Comparison of ENCODE assay signal across 27 cellular contexts in the genomic region with DNA sequence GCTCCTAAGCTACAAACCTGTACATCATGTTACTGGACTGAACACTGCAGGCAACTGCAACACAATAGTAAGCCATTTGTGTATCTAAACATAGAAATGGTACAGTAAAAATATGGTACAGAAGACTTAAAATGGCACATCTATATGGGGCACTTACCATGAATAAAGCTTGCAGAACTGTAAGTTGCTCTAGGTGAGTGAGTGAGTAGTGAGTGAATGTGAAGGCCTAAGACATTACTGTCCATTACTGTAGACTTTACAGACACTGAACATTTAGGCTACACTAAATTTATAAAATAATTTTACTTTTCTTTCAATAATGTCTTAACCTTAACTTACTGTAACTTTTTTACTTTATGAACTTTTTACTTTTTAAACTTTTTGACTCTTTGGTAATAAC.
"Had no signal": no experiment of that assay in that cellular context is flagged by ENCODE, and none has a peak within 500 bp of the region (broad histone marks: within the 10 kb centered on the region; RNA-seq: fewer than 3 reads in every experiment).

No MANE protein-coding gene starts in this region.

- DNase-seq: cortex of kidney; effector memory CD8-positive, alpha-beta T cell; esophagus squamous epithelium; foreskin melanocyte; glutamatergic neuron; heart right ventricle; hippocampal formation; left cardiac atrium; left lung; mesendoderm; midbrain; naive thymus-derived CD4-positive, alpha-beta T cell; nucleus accumbens; posterior cingulate gyrus; psoas muscle; right cardiac atrium; sigmoid colon; spleen; stimulated activated CD4-positive, alpha-beta T cell treated with anti-CD3 and anti-CD28 coated beads, Interleukin-4, amount 100 ng/mL, for 4 hours; stimulated activated naive CD8-positive, alpha-beta T cell treated with anti-CD3 and anti-CD28 coated beads, Interleukin-15, Interleukin-2, amounts not matched to agents 100 U/mL and 50 U/mL, for 24 hours; substantia nigra; testis; tibial artery had no signal

- H2AFZ ChIP-seq: neural progenitor cell had no signal

- H3K4me3 ChIP-seq: esophagus squamous epithelium, heart right ventricle, left lung, neural progenitor cell, psoas muscle, sigmoid colon, spleen, testis, tibial artery had no signal

- FAIRE-seq: endometrium, islet of Langerhans had no signal

- H3K27me3 ChIP-seq: esophagus squamous epithelium, heart right ventricle, left lung, neural progenitor cell, sigmoid colon, spleen, testis, tibial artery had no signal

- H3K36me3 ChIP-seq: left lung, neural progenitor cell, sigmoid colon, tibial artery had no signal

- H3K9me3 ChIP-seq: esophagus squamous epithelium, left lung, psoas muscle, sigmoid colon, spleen, testis, tibial artery had no signal

- ATAC-seq: effector memory CD8-positive, alpha-beta T cell; heart right ventricle; left cardiac atrium; left lung; naive thymus-derived CD4-positive, alpha-beta T cell; psoas muscle; right cardiac atrium; stimulated activated memory B cell treated with anti-CD40 and anti-IgM and Interleukin-4, amounts not matched to agents 10 μg/mL and 1 μg/mL and 100 μg/mL, for 72 hours; stimulated activated naive CD8-positive, alpha-beta T cell treated with anti-CD3 and anti-CD28 coated beads, Interleukin-15, Interleukin-2, amounts not matched to agents 100 U/mL and 50 U/mL, for 24 hours had no signal

- H3K4me2 ChIP-seq: neural progenitor cell had no signal

- H3K27ac ChIP-seq: esophagus squamous epithelium, heart right ventricle, left lung, neural progenitor cell, psoas muscle, sigmoid colon, testis, tibial artery had no signal

- H3K4me1 ChIP-seq: neural progenitor cell, testis had no signal

- H3K9ac ChIP-seq: neural progenitor cell had no signal
